Comparison of ENCODE assay signal across 26 cellular contexts in the genomic region with DNA sequence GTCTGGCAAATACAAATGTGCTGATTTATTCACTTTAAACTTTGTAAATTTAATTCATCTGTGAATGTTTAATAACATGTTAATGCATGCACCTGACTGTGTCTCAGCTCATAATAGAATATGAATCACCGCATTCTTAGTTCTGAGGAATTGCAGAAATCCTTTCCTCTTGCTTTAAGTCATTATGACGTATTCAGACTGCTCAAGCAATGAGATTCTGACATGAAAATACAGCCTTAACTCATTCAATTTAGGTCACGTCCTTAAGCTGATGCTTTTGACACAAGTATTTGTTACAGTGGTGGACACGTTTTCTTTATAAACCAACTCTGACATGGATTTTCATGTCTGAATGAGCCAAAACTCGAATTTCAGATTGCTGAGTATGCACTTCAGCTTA.
DNase-seq lines count a peak whose midpoint lies in the region; ATAC-seq and TF ChIP-seq lines count a peak whose summit lies in the region.
"Had no signal": no experiment of that assay in that cellular context is flagged by ENCODE, and none has a peak within 500 bp of the region (broad histone marks: within the 10 kb centered on the region; RNA-seq: fewer than 3 reads in every experiment).

No MANE protein-coding gene starts in this region.

- H3K36me3 Mint-ChIP-seq in activated CD8-positive, alpha-beta T cell treated with anti-CD3 and anti-CD28 coated beads, Interleukin-2, amount 10 ng/mL, durations not matched to agents 7 days and 5 days (ENCODE audit: low read depth), result no peaks in the 10 kb centered on the region
- H3K36me3 Mint-ChIP-seq: activated CD8-positive, alpha-beta memory T cell treated with anti-CD3 and anti-CD28 coated beads, Interleukin-2, amount 10 ng/mL, durations not matched to agents 7 days and 5 days; activated naive CD4-positive, alpha-beta T cell treated with anti-CD3 and anti-CD28 coated beads, Interleukin-2, amount 50 U/mL, for 72 hours had no signal

- POLR2A ChIA-PET in activated CD8-positive, alpha-beta T cell treated with anti-CD3 and anti-CD28 coated beads, Interleukin-2, amount 10 ng/mL, durations not matched to agents 7 days and 5 days (lab: Charles Lee), result no interaction called here

- no peak overlapping the region for H3K4me3 Mint-ChIP-seq in activated CD8-positive, alpha-beta T cell treated with anti-CD3 and anti-CD28 coated beads, Interleukin-2, amount 10 ng/mL, durations not matched to agents 7 days and 5 days
- H3K4me3 Mint-ChIP-seq: activated CD4-positive, alpha-beta T cell treated with anti-CD3 and anti-CD28 coated beads, Interleukin-2, amount 10 ng/mL, durations not matched to agents 24 days and 14 days; activated CD8-positive, alpha-beta memory T cell treated with anti-CD3 and anti-CD28 coated beads, Interleukin-2, amount 10 ng/mL, durations not matched to agents 7 days and 5 days; endodermal cell; T-helper 1 cell treated with Interleukin-12 subunit alpha and Interleukin-12 subunit beta and Interleukin-4 antibody, amounts not matched to agents 30 μg/mL and 1 μg/mL, for 36 hours had no signal

- H3K27ac ChIP-seq in WERI-Rb-1, result no peak overlapping the region
- H3K27ac ChIP-seq: BLaER1, gastrocnemius medialis, SJCRH30, spleen, tibial nerve had no signal

- no peaks in the 10 kb centered on the region for H3K9me3 ChIP-seq in WERI-Rb-1 (ENCODE audit: severe bottlenecking)
- H3K9me3 ChIP-seq: BLaER1, Caco-2, gastrocnemius medialis, SJCRH30, spleen, tibial nerve had no signal

- no peaks in the 10 kb centered on the region for H3K9me3 Mint-ChIP-seq in activated CD8-positive, alpha-beta T cell treated with anti-CD3 and anti-CD28 coated beads, Interleukin-2, amount 10 ng/mL, durations not matched to agents 7 days and 5 days (ENCODE audit: insufficient read depth)
- H3K9me3 Mint-ChIP-seq: activated CD4-positive, alpha-beta T cell treated with anti-CD3 and anti-CD28 coated beads, Interleukin-2, amount 10 ng/mL, durations not matched to agents 24 days and 14 days; activated naive CD4-positive, alpha-beta T cell treated with anti-CD3 and anti-CD28 coated beads, Interleukin-2, amount 50 U/mL, for 72 hours; endodermal cell; T-helper 1 cell treated with Interleukin-12 subunit alpha and Interleukin-12 subunit beta and Interleukin-4 antibody, amounts not matched to agents 30 μg/mL and 1 μg/mL, for 36 hours had no signal

- peaks cover 6% of the 10 kb centered on the region for H3K27me3 Mint-ChIP-seq in activated CD8-positive, alpha-beta T cell treated with anti-CD3 and anti-CD28 coated beads, Interleukin-2, amount 10 ng/mL, durations not matched to agents 7 days and 5 days (ENCODE audit: low read depth)
- H3K27me3 Mint-ChIP-seq: activated CD8-positive, alpha-beta memory T cell treated with anti-CD3 and anti-CD28 coated beads, Interleukin-2, amount 10 ng/mL, durations not matched to agents 7 days and 5 days had no signal

- no peaks in the 10 kb centered on the region for H3K4me1 Mint-ChIP-seq in activated CD8-positive, alpha-beta T cell treated with anti-CD3 and anti-CD28 coated beads, Interleukin-2, amount 10 ng/mL, durations not matched to agents 7 days and 5 days (ENCODE audit: low read depth)
- H3K4me1 Mint-ChIP-seq: activated CD4-positive, alpha-beta T cell treated with anti-CD3 and anti-CD28 coated beads, Interleukin-2, amount 10 ng/mL, durations not matched to agents 24 days and 14 days; activated CD8-positive, alpha-beta memory T cell treated with anti-CD3 and anti-CD28 coated beads, Interleukin-2, amount 10 ng/mL, durations not matched to agents 7 days and 5 days had no signal

- no peak overlapping the region for H3K4me3 ChIP-seq in epithelial cell of esophagus (ENCODE audit: low read length)
- H3K4me3 ChIP-seq in WERI-Rb-1 (ENCODE audit: low read depth, low read length), result no peak overlapping the region
- H3K4me3 ChIP-seq: BLaER1, gastrocnemius medialis, SJCRH30, spleen, tibial nerve had no signal

- no peak for ATAC-seq in activated CD8-positive, alpha-beta T cell treated with anti-CD3 and anti-CD28 coated beads, Interleukin-2, amount 10 ng/mL, durations not matched to agents 7 days and 5 days
- ATAC-seq: activated CD8-positive, alpha-beta memory T cell treated with anti-CD3 and anti-CD28 coated beads, Interleukin-2, amount 10 ng/mL, durations not matched to agents 7 days and 5 days; activated naive CD4-positive, alpha-beta T cell treated with anti-CD3 and anti-CD28 coated beads, Interleukin-2, amount 50 U/mL, for 72 hours; gastrocnemius medialis; PC-3; stimulated activated naive CD8-positive, alpha-beta T cell treated with anti-CD3 and anti-CD28 coated beads, Interleukin-15, Interleukin-2, amounts not matched to agents 100 U/mL and 50 U/mL, for 24 hours had no signal

- CTCF ChIA-PET in activated CD8-positive, alpha-beta T cell treated with anti-CD3 and anti-CD28 coated beads, Interleukin-2, amount 10 ng/mL, durations not matched to agents 7 days and 5 days (lab: Charles Lee), result interaction anchor here (0.6 kb wide), 1 partner anchor 102 kb away, joined by 3 read pairs; no protein-coding TSS in a partner anchor

- no peak for TF ChIP-seq CTCF in epithelial cell of esophagus (IDR thresholded peaks at IDR 0.05; ENCODE audit: insufficient read depth, low read depth, low read length, missing control alignments)
- TF ChIP-seq CTCF in WERI-Rb-1 (IDR thresholded peaks at IDR 0.05; ENCODE audit: low read depth, low read length), result no peak

- DNase-seq in A172 (ENCODE audit: low spot score) (peak; percentile 6), NCI-H226 (peak; percentile 37), epithelial cell of esophagus (ENCODE audit: low read depth) (peak; percentile 88), iris pigment epithelial cell (ENCODE audit: low read depth) (peak; percentile 56), AG20443 (ENCODE audit: low spot score) (no peak), WERI-Rb-1 (no peak)
- no peak for DNase-seq in activated CD8-positive, alpha-beta T cell treated with anti-CD3 and anti-CD28 coated beads, Interleukin-2, amount 10 ng/mL, durations not matched to agents 7 days and 5 days
- DNase-seq in stimulated activated naive CD4-positive, alpha-beta T cell treated with Interleukin-2 at 50 U/mL for 16 hours (lab: John Stamatoyannopoulos, UW), result no peak
- DNase-seq: activated CD4-positive, alpha-beta T cell treated with anti-CD3 and anti-CD28 coated beads, Interleukin-2, amount 10 ng/mL, durations not matched to agents 24 days and 14 days; activated CD8-positive, alpha-beta memory T cell treated with anti-CD3 and anti-CD28 coated beads, Interleukin-2, amount 10 ng/mL, durations not matched to agents 7 days and 5 days; Caco-2; DND-41; endodermal cell; gastrocnemius medialis; mesenchymal stem cell; NCI-H1105; NCI-H2029 treated with DMSO at 0.1 percent for 48 hours; PC-3; SJCRH30; spleen; stimulated activated CD4-positive, alpha-beta T cell treated with anti-CD3 and anti-CD28 coated beads, Interleukin-4, amount 100 ng/mL, for 24 hours; stimulated activated naive CD8-positive, alpha-beta T cell treated with anti-CD3 and anti-CD28 coated beads, Interleukin-15, Interleukin-2, amounts not matched to agents 100 U/mL and 50 U/mL, for 24 hours had no signal

- no peak overlapping the region for H3K27ac Mint-ChIP-seq in activated CD8-positive, alpha-beta T cell treated with anti-CD3 and anti-CD28 coated beads, Interleukin-2, amount 10 ng/mL, durations not matched to agents 7 days and 5 days
- H3K27ac Mint-ChIP-seq: activated CD4-positive, alpha-beta T cell treated with anti-CD3 and anti-CD28 coated beads, Interleukin-2, amount 10 ng/mL, durations not matched to agents 24 days and 14 days; activated CD8-positive, alpha-beta memory T cell treated with anti-CD3 and anti-CD28 coated beads, Interleukin-2, amount 10 ng/mL, durations not matched to agents 7 days and 5 days; activated naive CD4-positive, alpha-beta T cell treated with anti-CD3 and anti-CD28 coated beads, Interleukin-2, amount 50 U/mL, for 72 hours; endodermal cell; T-helper 1 cell treated with Interleukin-12 subunit alpha and Interleukin-12 subunit beta and Interleukin-4 antibody, amounts not matched to agents 30 μg/mL and 1 μg/mL, for 36 hours had no signal

- no peaks in the 10 kb centered on the region for H3K27me3 ChIP-seq in WERI-Rb-1 (ENCODE audit: insufficient read depth, low read depth, severe bottlenecking)
- H3K27me3 ChIP-seq: BLaER1, gastrocnemius medialis, SJCRH30, spleen, tibial nerve had no signal

- H3K36me3 ChIP-seq in WERI-Rb-1, result no peaks in the 10 kb centered on the region
- H3K36me3 ChIP-seq: BLaER1, gastrocnemius medialis, SJCRH30, spleen, tibial nerve had no signal

Comparison
In these comparisons a context has a peak if more than half of its experiments do, and no peak if none do; other contexts are left out.
1. DNase-seq: peak in A172 (single experiment), NCI-H226 (single experiment), epithelial cell of esophagus (single experiment) and iris pigment epithelial cell (single experiment); none in activated CD8-positive, alpha-beta T cell treated with anti-CD3 and anti-CD28 coated beads, Interleukin-2, amount 10 ng/mL, durations not matched to agents 7 days and 5 days (single experiment), AG20443 (single experiment), WERI-Rb-1 (single experiment) and stimulated activated naive CD4-positive, alpha-beta T cell treated with Interleukin-2 at 50 U/mL for 16 hours (single experiment).